19 cellular contexts compared by ENCODE assay signal in the genomic region with DNA sequence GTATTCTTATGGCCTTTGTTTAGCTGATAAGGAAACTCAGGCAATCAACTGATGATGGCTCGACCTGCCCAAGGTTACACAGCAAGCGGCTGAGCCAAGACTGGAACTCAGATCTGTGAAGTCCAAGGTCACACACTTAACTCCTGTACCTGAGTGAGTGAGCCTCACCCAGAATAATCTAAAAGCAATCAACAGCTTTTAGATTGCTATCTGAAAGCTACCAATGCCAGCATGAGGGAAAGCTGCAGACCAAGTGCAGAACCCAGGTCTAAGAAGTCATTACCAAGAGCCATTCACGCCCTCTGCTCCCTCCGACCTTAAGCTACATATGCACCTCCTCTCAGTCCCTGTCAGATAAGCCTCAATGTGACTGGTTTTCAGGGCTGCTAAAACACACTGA.
"Had no signal": no experiment of that assay in that cellular context is flagged by ENCODE, and none has a peak within 500 bp of the region (broad histone marks: within the 10 kb centered on the region; RNA-seq: fewer than 3 reads in every experiment).

No MANE protein-coding gene starts in this region.

- H3K27ac Mint-ChIP-seq: progenitor cell of endocrine pancreas; T-helper 2 cell treated with Interferon-gamma antibody and Interleukin-4, amounts not matched to agents 5 μg/mL and 100 μg/mL, for 36 hours had no signal

- H3K9me3 Mint-ChIP-seq: activated naive CD4-positive, alpha-beta T cell treated with anti-CD3 and anti-CD28 coated beads, Interleukin-2, amount 50 U/mL, for 72 hours; naive thymus-derived CD4-positive, alpha-beta T cell; neural crest cell; stimulated activated naive CD8-positive, alpha-beta T cell treated with anti-CD3 and anti-CD28 coated beads, Interleukin-15, Interleukin-2, amounts not matched to agents 100 ng/mL and 50 ng/mL, for 24 hours; T-helper 2 cell treated with Interferon-gamma antibody and Interleukin-4, amounts not matched to agents 5 μg/mL and 100 μg/mL, for 36 hours had no signal

- H3K27me3 Mint-ChIP-seq: naive thymus-derived CD4-positive, alpha-beta T cell; progenitor cell of endocrine pancreas; stimulated activated naive CD8-positive, alpha-beta T cell treated with anti-CD3 and anti-CD28 coated beads, Interleukin-15, Interleukin-2, amounts not matched to agents 100 ng/mL and 50 ng/mL, for 24 hours had no signal

- H3K27ac ChIP-seq: foreskin keratinocyte, sigmoid colon, tibial artery, WERI-Rb-1 had no signal

- DNase-seq: activated CD4-positive, CD25-positive, alpha-beta regulatory T cell treated with anti-CD3 and anti-CD28 coated beads, Interleukin-2, amount 50 U/mL, for 72 hours; activated T-cell treated with anti-CD3 and anti-CD28 coated beads, Interleukin-2, amount 50 U/mL, for 1 hour; foreskin keratinocyte; hippocampal formation; kidney glomerular epithelial cell; naive thymus-derived CD4-positive, alpha-beta T cell; retina; sigmoid colon; stimulated activated CD4-positive, alpha-beta T cell treated with anti-CD3 and anti-CD28 coated beads, Interleukin-4, amount 100 ng/mL, for 1 hour; tibial artery; WERI-Rb-1 had no signal

- H3K36me3 ChIP-seq: breast epithelium had no signal

- H3K4me3 ChIP-seq: breast epithelium, coronary artery, sigmoid colon, tibial artery had no signal

- H3K27me3 ChIP-seq: breast epithelium, foreskin keratinocyte, sigmoid colon, tibial artery had no signal

- ATAC-seq: activated naive CD4-positive, alpha-beta T cell treated with anti-CD3 and anti-CD28 coated beads, Interleukin-2, amount 50 U/mL, for 72 hours; foreskin keratinocyte; naive thymus-derived CD4-positive, alpha-beta T cell; SK-N-SH treated with all-trans-retinoic acid at 6 μM for 48 hours had no signal

- H3K4me1 ChIP-seq: breast epithelium, foreskin keratinocyte had no signal

- H3K9me3 ChIP-seq: breast epithelium, sigmoid colon, tibial artery had no signal

- H3K4me3 Mint-ChIP-seq: naive thymus-derived CD4-positive, alpha-beta T cell; neural crest cell; stimulated activated naive CD8-positive, alpha-beta T cell treated with anti-CD3 and anti-CD28 coated beads, Interleukin-15, Interleukin-2, amounts not matched to agents 100 ng/mL and 50 ng/mL, for 24 hours; T-helper 2 cell treated with Interferon-gamma antibody and Interleukin-4, amounts not matched to agents 5 μg/mL and 100 μg/mL, for 36 hours had no signal
